Comparison of ENCODE assay signal across 9 cellular contexts in genomic region chr20:58692579-58693225, GRCh38. TPM values are rescaled to one million over a fixed set of nuclear protein-coding genes. Genes with fewer than 3 reads are reported as not detected.
DNase-seq lines count a peak whose midpoint lies in the region; ATAC-seq and TF ChIP-seq lines count a peak whose summit lies in the region.
"Had no signal": no experiment of that assay in that cellular context is flagged by ENCODE, and none has a peak within 500 bp of the region (broad histone marks: within the 10 kb centered on the region; RNA-seq: fewer than 3 reads in every experiment).

TSS of gene NPEPL1 (plus strand) at chr20:58692800. CDS start at chr20:58692901, 101 bp downstream.

- H3K27ac Mint-ChIP-seq in activated naive CD8-positive, alpha-beta T cell = peak within 1 kb of the TSS; percentile 78

- intact Hi-C loops in Right ventricle myocardium inferior (cut with DNase I) (loop anchor here (2.0 to 10.0 kb wide), 3 partner anchors 42 to 458 kb away; partner anchors contain the start of genes GNAS, GNAS-AS1 and STX16), vagina (cut with DNase I) (loop anchor here (2.0 kb wide), 1 partner anchor 40 kb away; no protein-coding TSS in a partner anchor)

- H3K4me1 ChIP-seq in vagina = peaks cover 38% of the 10 kb centered on the region

- peaks cover 6% of the 10 kb centered on the region for H3K36me3 Mint-ChIP-seq in activated naive CD8-positive, alpha-beta T cell

- H3K36me3 ChIP-seq in vagina = peaks cover 0 to 15% of the 10 kb centered on the region in 2 donors

- H3K27me3 Mint-ChIP-seq in activated naive CD8-positive, alpha-beta T cell = no peaks in the 10 kb centered on the region

- peaks cover 10% of the 10 kb centered on the region for H3K4me1 Mint-ChIP-seq in activated naive CD8-positive, alpha-beta T cell (ENCODE audit: low read depth)

- H3K4me3 Mint-ChIP-seq in activated naive CD8-positive, alpha-beta T cell = peak within 1 kb of the TSS; percentile 71

- DNase-seq in AG10803 (ENCODE audit: low read depth) (peak; percentile 82), GM19238 (ENCODE audit: insufficient read length, low spot score) (peak; percentile 96), SKM-1 (lab: John Stamatoyannopoulos, UW; ENCODE audit: unreplicated experiment) (peak; percentile 31), Right ventricle myocardium inferior (ENCODE audit: missing footprints) (peak; percentile 90), pulmonary artery endothelial cell (ENCODE audit: low read depth, low spot score) (peak; percentile 36), vagina (ENCODE audit: extremely low spot score in 2 of 2) (no peak)

- ATAC-seq in HG03457 (IDR thresholded peaks at IDR 0.05; ENCODE audit: unreplicated experiment) = peak; percentile 74
- ATAC-seq in Right ventricle myocardium inferior = peak; percentile 88
- ATAC-seq: K562 had no signal

- peak; percentile 7; the same call in 1 of the 2 replicates for TF ChIP-seq CTCF in AG10803 (conservative IDR thresholded peaks at IDR 0.05; ENCODE audit: low read length)
- no peak for TF ChIP-seq CTCF in vagina (IDR thresholded peaks at IDR 0.05)

- no peaks in the 10 kb centered on the region for H3K27me3 ChIP-seq in vagina

- H3K27ac ChIP-seq in vagina = peak within 1 kb of the TSS; percentile 77

- H3K4me3 ChIP-seq in AG10803 (ENCODE audit: low read length) (peak within 1 kb of the TSS; percentile 61), vagina (peak within 1 kb of the TSS; percentile 48 to 54)
- H3K4me3 ChIP-seq: K562 had no signal

- no peaks in the 10 kb centered on the region for H3K9me3 ChIP-seq in vagina

- H3K9me3 Mint-ChIP-seq in activated naive CD8-positive, alpha-beta T cell (ENCODE audit: low read depth) = no peaks in the 10 kb centered on the region

- TF ChIP-seq POLR2A in vagina (IDR thresholded peaks at IDR 0.05) = peak in 1 of 2 donors; percentile 10

RNA-seq across cellular contexts. Expression of gene NPEPL1, which starts in this region (rescaled TPM):
- total RNA-seq in Right ventricle myocardium inferior (23.3 TPM), pulmonary artery endothelial cell (25.5 and 39.2 TPM in 2 replicates), vagina (25.5 TPM)

Comparison
In these comparisons a context has a peak if more than half of its experiments do, and no peak if none do; other contexts are left out.
1. DNase-seq: peak in AG10803 (single experiment), GM19238 (single experiment), SKM-1 (single experiment), Right ventricle myocardium inferior (single experiment) and pulmonary artery endothelial cell (single experiment); none in vagina (0 of 2).